ENCODE assay signal across 8 cellular contexts in genomic region chr12:14716848-14717444, GRCh38. TPM values are rescaled to one million over a fixed set of nuclear protein-coding genes. Genes with fewer than 3 reads are reported as not detected.
DNase-seq lines count a peak whose midpoint lies in the region; ATAC-seq and TF ChIP-seq lines count a peak whose summit lies in the region.

No MANE protein-coding gene starts in this region.

- no peaks in the 10 kb centered on the region for H3K9me3 Mint-ChIP-seq in T-helper 2 cell treated with Interferon-gamma antibody and Interleukin-4, amounts not matched to agents 5 μg/mL and 100 μg/mL, for 36 hours

- H3K4me3 Mint-ChIP-seq in T-helper 2 cell treated with Interferon-gamma antibody and Interleukin-4, amounts not matched to agents 5 μg/mL and 100 μg/mL, for 36 hours = no peak overlapping the region

- intact Hi-C loops in stomach (cut with DNase I; ENCODE audit: low total_unique reads) = no loop called here

- no peak overlapping the region for H3K27ac Mint-ChIP-seq in T-helper 2 cell treated with Interferon-gamma antibody and Interleukin-4, amounts not matched to agents 5 μg/mL and 100 μg/mL, for 36 hours

- peaks cover 6% of the 10 kb centered on the region for H3K4me1 Mint-ChIP-seq in T-helper 2 cell treated with Interferon-gamma antibody and Interleukin-4, amounts not matched to agents 5 μg/mL and 100 μg/mL, for 36 hours (ENCODE audit: low read depth)

- no peak for TF ChIP-seq EP300 in stomach (IDR thresholded peaks at IDR 0.05)

- H3K4me3 ChIP-seq in BJ (ENCODE audit: low read depth, low read length) = no peak overlapping the region
- H3K4me3 ChIP-seq in cardiac fibroblast (replicated peaks in 1 of 2; ENCODE audit: low read depth in 2 of 2, low read length in 2 of 2) = no peak overlapping the region
- no peak overlapping the region for H3K4me3 ChIP-seq in liver (ENCODE audit: low read depth in 1 of 3, low read length in 3 of 3)
- no peak overlapping the region for H3K4me3 ChIP-seq in stomach

- no peak for TF ChIP-seq POLR2A in stomach (IDR thresholded peaks at IDR 0.05)

- peak; percentile 63 for TF ChIP-seq CTCF in BJ (IDR thresholded peaks at IDR 0.05; ENCODE audit: insufficient read depth, low read depth, low read length)
- peak; percentile 64 for TF ChIP-seq CTCF in cardiac fibroblast (IDR thresholded peaks at IDR 0.05; ENCODE audit: low read depth, low read length)
- TF ChIP-seq CTCF in liver (IDR thresholded peaks at IDR 0.05; ENCODE audit: low read depth, low read length, missing input control) = peak; percentile 62
- TF ChIP-seq CTCF in stomach (IDR thresholded peaks at IDR 0.05) = peak in 5 of 7 experiments; percentile 14 to 33 (median 25)

- H3K4me1 ChIP-seq in liver (ENCODE audit: control insufficient read depth in 4 of 4, insufficient read depth in 4 of 4, low read length in 3 of 4) (no peaks in the 10 kb centered on the region), stomach (no peaks in the 10 kb centered on the region)

- WGBS in liver = 30% methylated on average over 1 of the region's 1 CpG
- WGBS in stomach, 5 donors = 37 to 78% (median 53%) methylated on average over 1 of the region's 1 CpG

- H3K27ac ChIP-seq in liver (ENCODE audit: low read depth in 1 of 2, low read length in 2 of 2) = no peak overlapping the region
- no peak overlapping the region for H3K27ac ChIP-seq in stomach

- peak; percentile 78 for ATAC-seq in GM18909 (IDR thresholded peaks at IDR 0.05; ENCODE audit: poor library complexity, unreplicated experiment)
- ATAC-seq in HG02981 (IDR thresholded peaks at IDR 0.05; ENCODE audit: unreplicated experiment) = no peak

- peak; percentile 76 to 87 for TF ChIP-seq RAD21 in liver (IDR thresholded peaks at IDR 0.05)

- CTCF ChIA-PET in BJ (lab: Yijun Ruan, JAX) = interaction anchor here (0.6 to 1.4 kb wide), 8 partner anchors 87 to 555 kb away, joined by 3 to 17 read pairs (median 3); partner anchors contain the start of gene RERG

- no peaks in the 10 kb centered on the region for H3K36me3 Mint-ChIP-seq in T-helper 2 cell treated with Interferon-gamma antibody and Interleukin-4, amounts not matched to agents 5 μg/mL and 100 μg/mL, for 36 hours (ENCODE audit: low read depth)

- no peak overlapping the region for H3K9ac ChIP-seq in liver (ENCODE audit: low read depth in 1 of 2, low read length in 2 of 2)

- POLR2A ChIA-PET in BJ (lab: Charles Lee) = no interaction called here

- H3K9me3 ChIP-seq in liver (ENCODE audit: control insufficient read depth in 4 of 4, low read length in 3 of 4) (no peaks in the 10 kb centered on the region), stomach (no peaks in the 10 kb centered on the region)

- H3K36me3 ChIP-seq in BJ (ENCODE audit: control insufficient read depth, insufficient read depth, low read length) = no peaks in the 10 kb centered on the region
- H3K36me3 ChIP-seq in liver (ENCODE audit: control insufficient read depth in 4 of 4, insufficient read depth in 3 of 4, low read depth in 1 of 4, low read length in 3 of 4) = no peaks in the 10 kb centered on the region
- no peaks in the 10 kb centered on the region for H3K36me3 ChIP-seq in stomach

- DNase-seq in BJ (ENCODE audit: low read depth) (no peak), HuH-7.5 (ENCODE audit: low spot score) (peak; percentile 41), cardiac fibroblast (ENCODE audit: low read depth in 2 of 2) (peak; percentile 56 to 65), stomach (peak; percentile 38)
- DNase-seq in T-helper 2 cell treated with Interferon-gamma antibody and Interleukin-4, amounts not matched to agents 5 μg/mL and 100 μg/mL, for 36 hours (ENCODE audit: low spot score) = peak; percentile 39

- H3K27me3 ChIP-seq in BJ (ENCODE audit: control insufficient read depth, insufficient read depth, low read length) (no peaks in the 10 kb centered on the region; the same call in 1 of the 2 replicates), liver (ENCODE audit: control insufficient read depth in 4 of 4, insufficient read depth in 4 of 4, low read length in 3 of 4) (no peaks in the 10 kb centered on the region), stomach (no peaks in the 10 kb centered on the region)

- peaks cover 10% of the 10 kb centered on the region for H3K27me3 Mint-ChIP-seq in T-helper 2 cell treated with Interferon-gamma antibody and Interleukin-4, amounts not matched to agents 5 μg/mL and 100 μg/mL, for 36 hours (ENCODE audit: low read depth)

TF ChIP-seq in liver, 16 proteins besides CTCF, POLR2A, EP300 and RAD21:
- TF ChIP-seq FOXA2 (IDR thresholded peaks at IDR 0.05) = no peak
- TF ChIP-seq, protein P1, sequence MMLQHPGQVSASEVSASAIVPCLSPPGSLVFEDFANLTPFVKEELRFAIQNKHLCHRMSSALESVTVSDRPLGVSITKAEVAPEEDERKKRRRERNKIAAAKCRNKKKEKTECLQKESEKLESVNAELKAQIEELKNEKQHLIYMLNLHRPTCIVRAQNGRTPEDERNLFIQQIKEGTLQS (IDR thresholded peaks at IDR 0.05) = no peak
- TF ChIP-seq NR2F2 (IDR thresholded peaks at IDR 0.05) = no peak
- no peak for TF ChIP-seq YY1 (IDR thresholded peaks at IDR 0.05)
- no peak for TF ChIP-seq EGR1 (IDR thresholded peaks at IDR 0.05; ENCODE audit: low read depth in 2 of 2)
- TF ChIP-seq, protein P2, sequence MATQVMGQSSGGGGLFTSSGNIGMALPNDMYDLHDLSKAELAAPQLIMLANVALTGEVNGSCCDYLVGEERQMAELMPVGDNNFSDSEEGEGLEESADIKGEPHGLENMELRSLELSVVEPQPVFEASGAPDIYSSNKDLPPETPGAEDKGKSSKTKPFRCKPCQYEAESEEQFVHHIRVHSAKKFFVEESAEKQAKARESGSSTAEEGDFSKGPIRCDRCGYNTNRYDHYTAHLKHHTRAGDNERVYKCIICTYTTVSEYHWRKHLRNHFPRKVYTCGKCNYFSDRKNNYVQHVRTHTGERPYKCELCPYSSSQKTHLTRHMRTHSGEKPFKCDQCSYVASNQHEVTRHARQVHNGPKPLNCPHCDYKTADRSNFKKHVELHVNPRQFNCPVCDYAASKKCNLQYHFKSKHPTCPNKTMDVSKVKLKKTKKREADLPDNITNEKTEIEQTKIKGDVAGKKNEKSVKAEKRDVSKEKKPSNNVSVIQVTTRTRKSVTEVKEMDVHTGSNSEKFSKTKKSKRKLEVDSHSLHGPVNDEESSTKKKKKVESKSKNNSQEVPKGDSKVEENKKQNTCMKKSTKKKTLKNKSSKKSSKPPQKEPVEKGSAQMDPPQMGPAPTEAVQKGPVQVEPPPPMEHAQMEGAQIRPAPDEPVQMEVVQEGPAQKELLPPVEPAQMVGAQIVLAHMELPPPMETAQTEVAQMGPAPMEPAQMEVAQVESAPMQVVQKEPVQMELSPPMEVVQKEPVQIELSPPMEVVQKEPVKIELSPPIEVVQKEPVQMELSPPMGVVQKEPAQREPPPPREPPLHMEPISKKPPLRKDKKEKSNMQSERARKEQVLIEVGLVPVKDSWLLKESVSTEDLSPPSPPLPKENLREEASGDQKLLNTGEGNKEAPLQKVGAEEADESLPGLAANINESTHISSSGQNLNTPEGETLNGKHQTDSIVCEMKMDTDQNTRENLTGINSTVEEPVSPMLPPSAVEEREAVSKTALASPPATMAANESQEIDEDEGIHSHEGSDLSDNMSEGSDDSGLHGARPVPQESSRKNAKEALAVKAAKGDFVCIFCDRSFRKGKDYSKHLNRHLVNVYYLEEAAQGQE (IDR thresholded peaks at IDR 0.05) = no peak
- no peak for TF ChIP-seq GABPA (IDR thresholded peaks at IDR 0.05 in 1 of 2, conservative IDR thresholded peaks at IDR 0.05 in 1 of 2)
- no peak for TF ChIP-seq FOXA1 (IDR thresholded peaks at IDR 0.05)
- no peak for TF ChIP-seq HNF4G (IDR thresholded peaks at IDR 0.05)
- TF ChIP-seq RXRA (IDR thresholded peaks at IDR 0.05) = no peak
- TF ChIP-seq, protein P3, sequence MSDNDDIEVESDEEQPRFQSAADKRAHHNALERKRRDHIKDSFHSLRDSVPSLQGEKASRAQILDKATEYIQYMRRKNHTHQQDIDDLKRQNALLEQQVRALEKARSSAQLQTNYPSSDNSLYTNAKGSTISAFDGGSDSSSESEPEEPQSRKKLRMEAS (IDR thresholded peaks at IDR 0.05) = no peak
- TF ChIP-seq TAF1 (conservative IDR thresholded peaks at IDR 0.05) = no peak
- TF ChIP-seq JUND (IDR thresholded peaks at IDR 0.05) = no peak
- TF ChIP-seq SP1 (IDR thresholded peaks at IDR 0.05) = no peak
- TF ChIP-seq HNF4A (conservative IDR thresholded peaks at IDR 0.05) = no peak
- no peak for TF ChIP-seq ZBTB33 (IDR thresholded peaks at IDR 0.05)

RNA-seq across cellular contexts. Expression of gene GUCY2C, which starts 20.5 kb away (rescaled TPM):
- not detected in 2 replicates for polyA plus RNA-seq in BJ (2011; rRNA removed)
- polyA minus RNA-seq in BJ (2011; rRNA and poly(A)+ RNA removed) = not detected in 2 replicates
- total RNA-seq in liver = under 1 TPM in 1 of 2 donors, not detected in 1; 0.05 TPM
- polyA plus RNA-seq in liver = under 1 TPM in 1 of 2 donors, not detected in 1; 0.01 TPM
- 10 to 100 TPM in 1 of 5 donors, 1 to 10 TPM in 1, not detected in 3; 2.6 to 31.0 TPM for total RNA-seq in stomach
- polyA plus RNA-seq in stomach = under 1 TPM in 2 of 3 donors, not detected in 1; 0.05 to 0.31 TPM
